8 cellular contexts compared by ENCODE assay signal in genomic region chr10:69958232-69958902, GRCh38.
DNase-seq lines count a peak whose midpoint lies in the region; ATAC-seq and TF ChIP-seq lines count a peak whose summit lies in the region.

No MANE protein-coding gene starts in this region.

- no peaks in the 10 kb centered on the region for H3K36me3 Mint-ChIP-seq in activated naive CD4-positive, alpha-beta T cell treated with anti-CD3 and anti-CD28 coated beads for 36 hours (ENCODE audit: low read depth)

- ATAC-seq in HG03045 (IDR thresholded peaks at IDR 0.05; ENCODE audit: unreplicated experiment) (peak; percentile 61), upper lobe of left lung (ENCODE audit: low FRiP score in 2 of 2) (peak in 1 of 2 donors; percentile 47), GM19035 (IDR thresholded peaks at IDR 0.05; ENCODE audit: unreplicated experiment) (no peak)

- CTCF ChIA-PET in activated naive CD4-positive, alpha-beta T cell treated with anti-CD3 and anti-CD28 coated beads for 36 hours (lab: Charles Lee), result interaction anchor here (0.6 to 2.6 kb wide), 29 partner anchors 9 to 495 kb away, joined by 3 to 9 read pairs (median 4); partner anchors contain the start of gene TYSND1

- TF ChIP-seq CTCF in brain microvascular endothelial cell (IDR thresholded peaks at IDR 0.05; ENCODE audit: low read depth, low read length, missing control alignments) (peak; percentile 92), kidney epithelial cell (IDR thresholded peaks at IDR 0.05; ENCODE audit: insufficient read depth, low read length, poor library complexity, severe bottlenecking) (peak; percentile 79), upper lobe of left lung (IDR thresholded peaks at IDR 0.05) (peak; percentile 24 to 68 (median 50))

- TF ChIP-seq POLR2A in upper lobe of left lung (IDR thresholded peaks at IDR 0.05), result no peak

- H3K27me3 ChIP-seq in brain microvascular endothelial cell (replicated peaks), result no peaks in the 10 kb centered on the region
- peaks cover 9% of the 10 kb centered on the region for H3K27me3 ChIP-seq in kidney epithelial cell (ENCODE audit: control insufficient read depth, insufficient read depth, low read length)
- no peaks in the 10 kb centered on the region for H3K27me3 ChIP-seq in upper lobe of left lung

- intact Hi-C loops in activated naive CD4-positive, alpha-beta T cell treated with anti-CD3 and anti-CD28 coated beads for 36 hours (cut with micrococcal nuclease), result loop anchor here (1.0 to 5.0 kb wide), 2 partner anchors 171 to 314 kb away; no protein-coding TSS in a partner anchor

- no peak overlapping the region for H3K4me3 ChIP-seq in brain microvascular endothelial cell (ENCODE audit: low read depth, low read length)
- H3K4me3 ChIP-seq in kidney epithelial cell (ENCODE audit: low read depth, low read length), result no peak overlapping the region
- no peak overlapping the region for H3K4me3 ChIP-seq in upper lobe of left lung

- H3K36me3 ChIP-seq in brain microvascular endothelial cell (replicated peaks) (peaks cover 7% of the 10 kb centered on the region), kidney epithelial cell (ENCODE audit: control insufficient read depth, insufficient read depth, low read length) (no peaks in the 10 kb centered on the region), upper lobe of left lung (no peaks in the 10 kb centered on the region)

- H3K4me1 ChIP-seq in upper lobe of left lung, result peaks cover 0 to 6% (median 2%) of the 10 kb centered on the region in 4 donors

- H3K9me3 ChIP-seq in upper lobe of left lung, result no peaks in the 10 kb centered on the region

- peaks cover 3% of the 10 kb centered on the region for H3K27me3 Mint-ChIP-seq in activated naive CD4-positive, alpha-beta T cell treated with anti-CD3 and anti-CD28 coated beads for 36 hours (ENCODE audit: low read depth)

- no peaks in the 10 kb centered on the region for H3K9me3 Mint-ChIP-seq in activated naive CD4-positive, alpha-beta T cell treated with anti-CD3 and anti-CD28 coated beads for 36 hours

- no peak for TF ChIP-seq EP300 in upper lobe of left lung (IDR thresholded peaks at IDR 0.05)

- DNase-seq in activated naive CD4-positive, alpha-beta T cell treated with anti-CD3 and anti-CD28 coated beads for 36 hours, result peak; percentile 40
- no peak for DNase-seq in activated naive CD4-positive, alpha-beta T cell (lab: John Stamatoyannopoulos, UW)
- peak; percentile 8 for DNase-seq in NCI-H82 treated with DMSO at 0.1 percent for 48 hours (lab: John Stamatoyannopoulos, UW; ENCODE audit: unreplicated experiment)
- DNase-seq in brain microvascular endothelial cell, result peak; percentile 34
- DNase-seq in kidney epithelial cell (ENCODE audit: low read depth), result peak; percentile 16
- peak in 1 of 2 donors; percentile 21 for DNase-seq in upper lobe of left lung

- H3K4me1 Mint-ChIP-seq in activated naive CD4-positive, alpha-beta T cell treated with anti-CD3 and anti-CD28 coated beads for 36 hours (ENCODE audit: low read depth), result no peaks in the 10 kb centered on the region

- H3K27ac Mint-ChIP-seq in activated naive CD4-positive, alpha-beta T cell treated with anti-CD3 and anti-CD28 coated beads for 36 hours, result no peak overlapping the region

- in situ Hi-C loops in brain microvascular endothelial cell (cut with HindIII; ENCODE audit: low pct_ligation_motif_present, low sequenced_read_pairs), result no loop called here

- H3K27ac ChIP-seq in brain microvascular endothelial cell (no peak overlapping the region), upper lobe of left lung (no peak overlapping the region)

- 35 to 78% methylated on average over 1 of the region's 1 CpG for WGBS in upper lobe of left lung, 2 donors

- H3K4me3 Mint-ChIP-seq in activated naive CD4-positive, alpha-beta T cell treated with anti-CD3 and anti-CD28 coated beads for 36 hours, result no peak overlapping the region

Comparison
In these comparisons a context has a peak if more than half of its experiments do, and no peak if none do; other contexts are left out.
1. DNase-seq: peak in activated naive CD4-positive, alpha-beta T cell treated with anti-CD3 and anti-CD28 coated beads for 36 hours (single experiment), NCI-H82 treated with DMSO at 0.1 percent for 48 hours (single experiment), brain microvascular endothelial cell (single experiment) and kidney epithelial cell (single experiment); none in activated naive CD4-positive, alpha-beta T cell (0 of 4).
2. Peak in every context shown above with its lines, with median percentiles within 50 percentile points of each other: CTCF ChIP-seq.